In genomic region chr9:118640836-118641557, GRCh38 we compare ENCODE assay signal across 25 cellular contexts.
A peak's percentile ranks its signal among the peaks of the same experiment; 100 is the strongest.
DNase-seq lines count a peak whose midpoint lies in the region; ATAC-seq and TF ChIP-seq lines count a peak whose summit lies in the region.
"Had no signal": no experiment of that assay in that cellular context is flagged by ENCODE, and none has a peak within 500 bp of the region (broad histone marks: within the 10 kb centered on the region; RNA-seq: fewer than 3 reads in every experiment).

No MANE protein-coding gene starts in this region.

- no peaks in the 10 kb centered on the region for H3K79me2 ChIP-seq in PC-9 (ENCODE audit: low read depth)
- H3K79me2 ChIP-seq: parathyroid adenoma had no signal

- no peak overlapping the region for H2AFZ ChIP-seq in PC-9
- H2AFZ ChIP-seq: GM23338, parathyroid adenoma had no signal

- BruUV-seq in PC-9 (replicated peaks; lab: Mats Ljungman, UMichigan): no TSS peak

- H3F3A ChIP-seq in PC-9 (ENCODE audit: insufficient read depth, low read depth): no peaks in the 10 kb centered on the region

- peaks cover 7% of the 10 kb centered on the region for H3K9me3 ChIP-seq in PC-9 (ENCODE audit: insufficient read depth, low read depth)

- no peak for TF ChIP-seq CTCF in PC-9 (conservative IDR thresholded peaks at IDR 0.05)
- no peak for TF ChIP-seq CTCF in choroid plexus epithelial cell (conservative IDR thresholded peaks at IDR 0.05; ENCODE audit: low read depth, low read length)

- DNase-seq in ELR (ENCODE audit: low read depth) (peak; percentile 58), PC-9 (peak in 1 of 2 experiments; percentile 48), choroid plexus epithelial cell (ENCODE audit: low read depth) (peak; percentile 25), non-pigmented ciliary epithelial cell (ENCODE audit: low read depth) (peak; percentile 19), DMS 273 (lab: John Stamatoyannopoulos, UW; ENCODE audit: unreplicated experiment) (no peak), T-helper 2 cell (no peak)
- no peak for DNase-seq in stimulated activated CD4-positive, alpha-beta T cell treated with anti-CD3 and anti-CD28 coated beads, Interleukin-1b, Interleukin-23, amount 100 ng/mL, for 48 hours
- DNase-seq: activated CD8-positive, alpha-beta T cell treated with anti-CD3 and anti-CD28 coated beads for 36 hours; activated naive CD4-positive, alpha-beta T cell treated with anti-CD3 and anti-CD28 coated beads, Interleukin-2, amount 10 ng/mL, durations not matched to agents 7 days and 5 days; anterior cingulate cortex; CD4-positive, alpha-beta memory T cell; DMS53; heart right ventricle; Kasumi-1; naive B cell; NCI-H2081 treated with DMSO at 0.1 percent for 48 hours; NCI-H524; RPMI8226; sigmoid colon; T-helper 9 cell had no signal

- peaks cover 10% of the 10 kb centered on the region; the same call in 1 of the 2 replicates for H3K4me1 ChIP-seq in PC-9 (replicated peaks; ENCODE audit: insufficient read depth)
- H3K4me1 ChIP-seq: heart right ventricle, parathyroid adenoma, suprapubic skin had no signal

- no peak for ATAC-seq in HG03108 (IDR thresholded peaks at IDR 0.05; ENCODE audit: unreplicated experiment)
- ATAC-seq: activated CD8-positive, alpha-beta T cell treated with anti-CD3 and anti-CD28 coated beads for 36 hours; GM23338; heart right ventricle; SK-N-SH treated with all-trans-retinoic acid at 6 μM for 48 hours had no signal

- no peak overlapping the region for H3K27ac ChIP-seq in PC-9
- H3K27ac ChIP-seq: heart right ventricle, parathyroid adenoma, sigmoid colon, suprapubic skin had no signal

- H3K27me3 ChIP-seq in PC-9 (ENCODE audit: insufficient read depth, low read depth): no peaks in the 10 kb centered on the region
- H3K27me3 ChIP-seq: heart right ventricle, sigmoid colon, suprapubic skin had no signal

- CTCF ChIA-PET in PC-9 (lab: Charles Lee): no interaction called here

- no peaks in the 10 kb centered on the region for H3K36me3 ChIP-seq in PC-9 (ENCODE audit: low read depth)
- H3K36me3 ChIP-seq: heart right ventricle, sigmoid colon, suprapubic skin had no signal

- H4K20me1 ChIP-seq in PC-9 (ENCODE audit: insufficient read depth): 0 out of 2 replicates have a peak, but pooled peaks cover 4% of the 10 kb centered on the region

- intact Hi-C loops in PC-9 (cut with micrococcal nuclease; ENCODE audit: unreplicated experiment): loop anchor here (2.0 to 10.0 kb wide), 2 partner anchors 32 to 306 kb away; no protein-coding TSS in a partner anchor

- 0 out of 2 replicates have a peak overlapping the region, but pooled peaks have one; percentile 23 for H3K4me2 ChIP-seq in PC-9
- H3K4me2 ChIP-seq: GM23338 had no signal

- no peaks in the 10 kb centered on the region for H3K9me2 ChIP-seq in PC-9 (ENCODE audit: insufficient read depth)

- POLR2A ChIA-PET in PC-9 (lab: Charles Lee; ENCODE audit: unreplicated experiment): interaction anchor here (0.6 kb wide), 1 partner anchor 1892 kb away, joined by 7 read pairs; no protein-coding TSS in a partner anchor

- no peak overlapping the region for H3K4me3 ChIP-seq in PC-9
- no peak overlapping the region for H3K4me3 ChIP-seq in choroid plexus epithelial cell (ENCODE audit: low read depth, low read length)
- H3K4me3 ChIP-seq: GM23338, heart right ventricle, sigmoid colon, suprapubic skin had no signal

Comparison
In these comparisons a context has a peak if more than half of its experiments do, and no peak if none do; other contexts are left out.
1. DNase-seq: peak in ELR (single experiment), choroid plexus epithelial cell (single experiment) and non-pigmented ciliary epithelial cell (single experiment); none in stimulated activated CD4-positive, alpha-beta T cell treated with anti-CD3 and anti-CD28 coated beads, Interleukin-1b, Interleukin-23, amount 100 ng/mL, for 48 hours (single experiment), DMS 273 (single experiment) and T-helper 2 cell (0 of 5).